Comparison of ENCODE assay signal across 1 cellular context in the genomic region with DNA sequence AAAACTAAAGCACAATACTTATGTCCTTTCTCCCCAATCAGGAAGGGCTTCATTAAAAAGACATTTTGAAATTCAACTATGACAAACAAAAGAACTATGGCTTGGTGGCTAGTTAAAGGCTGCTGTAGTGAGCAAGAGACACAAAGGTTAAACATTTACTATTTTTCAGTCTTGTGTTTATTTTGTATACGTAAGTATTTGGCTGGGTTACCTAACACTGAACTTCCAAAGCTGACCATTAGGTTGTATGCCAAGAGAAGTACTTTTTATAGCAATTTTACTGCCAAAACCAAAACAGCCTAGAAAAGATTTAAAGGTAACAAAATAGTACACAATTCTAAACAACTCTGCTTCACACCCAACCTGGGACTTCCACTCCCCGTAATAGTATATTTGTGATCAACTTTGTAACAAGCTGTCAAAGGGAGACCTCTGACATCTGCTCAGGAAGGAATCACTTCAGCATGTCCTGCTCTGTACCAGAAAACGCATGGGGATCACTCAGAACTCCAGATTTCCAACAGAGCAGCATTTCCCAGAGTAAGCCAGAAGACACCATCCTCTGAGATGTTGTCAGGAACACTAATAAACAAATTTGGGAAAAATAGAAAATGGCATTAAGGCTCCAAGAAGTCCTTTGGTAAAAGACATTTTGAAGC.
A peak's percentile ranks its signal among the peaks of the same experiment; 100 is the strongest.
TF ChIP-seq lines count a peak whose summit lies in the region.
"Not testable (repeated sequence)": the region's sequence is repeated elsewhere in the genome, so short reads cannot be mapped to it uniquely, and the experiment has no call there.

No MANE protein-coding gene starts in this region.

TF ChIP-seq in HepG2, 621 proteins besides CTCF, POLR2A, EP300 and RAD21 (continued from another document):
- TF ChIP-seq, protein P1, sequence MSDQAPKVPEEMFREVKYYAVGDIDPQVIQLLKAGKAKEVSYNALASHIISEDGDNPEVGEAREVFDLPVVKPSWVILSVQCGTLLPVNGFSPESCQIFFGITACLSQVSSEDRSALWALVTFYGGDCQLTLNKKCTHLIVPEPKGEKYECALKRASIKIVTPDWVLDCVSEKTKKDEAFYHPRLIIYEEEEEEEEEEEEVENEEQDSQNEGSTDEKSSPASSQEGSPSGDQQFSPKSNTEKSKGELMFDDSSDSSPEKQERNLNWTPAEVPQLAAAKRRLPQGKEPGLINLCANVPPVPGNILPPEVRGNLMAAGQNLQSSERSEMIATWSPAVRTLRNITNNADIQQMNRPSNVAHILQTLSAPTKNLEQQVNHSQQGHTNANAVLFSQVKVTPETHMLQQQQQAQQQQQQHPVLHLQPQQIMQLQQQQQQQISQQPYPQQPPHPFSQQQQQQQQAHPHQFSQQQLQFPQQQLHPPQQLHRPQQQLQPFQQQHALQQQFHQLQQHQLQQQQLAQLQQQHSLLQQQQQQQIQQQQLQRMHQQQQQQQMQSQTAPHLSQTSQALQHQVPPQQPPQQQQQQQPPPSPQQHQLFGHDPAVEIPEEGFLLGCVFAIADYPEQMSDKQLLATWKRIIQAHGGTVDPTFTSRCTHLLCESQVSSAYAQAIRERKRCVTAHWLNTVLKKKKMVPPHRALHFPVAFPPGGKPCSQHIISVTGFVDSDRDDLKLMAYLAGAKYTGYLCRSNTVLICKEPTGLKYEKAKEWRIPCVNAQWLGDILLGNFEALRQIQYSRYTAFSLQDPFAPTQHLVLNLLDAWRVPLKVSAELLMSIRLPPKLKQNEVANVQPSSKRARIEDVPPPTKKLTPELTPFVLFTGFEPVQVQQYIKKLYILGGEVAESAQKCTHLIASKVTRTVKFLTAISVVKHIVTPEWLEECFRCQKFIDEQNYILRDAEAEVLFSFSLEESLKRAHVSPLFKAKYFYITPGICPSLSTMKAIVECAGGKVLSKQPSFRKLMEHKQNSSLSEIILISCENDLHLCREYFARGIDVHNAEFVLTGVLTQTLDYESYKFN (CRISPR knock-in tag; conservative IDR thresholded peaks at IDR 0.05): peak; percentile 80
- TF ChIP-seq GATAD2A (CRISPR knock-in tag; IDR thresholded peaks at IDR 0.05) (peak; percentile 62), CEBPG (CRISPR knock-in tag; IDR thresholded peaks at IDR 0.05) (peak; percentile 66), RXRB (CRISPR knock-in tag; IDR thresholded peaks at IDR 0.05; ENCODE audit: borderline replicate concordance) (peak; percentile 38; the same call in 1 of the 2 replicates), CREB1 (IDR thresholded peaks at IDR 0.05) (peak; percentile 35; the same call in 1 of the 2 replicates), CREB1 (CRISPR knock-in tag; IDR thresholded peaks at IDR 0.05) (peak; percentile 44; the same call in 1 of the 2 replicates), THAP11 (CRISPR knock-in tag; IDR thresholded peaks at IDR 0.05) (0 out of 2 replicates have a peak, but pooled peaks have one; percentile 20), NR2F6 (IDR thresholded peaks at IDR 0.05) (0 out of 2 replicates have a peak, but pooled peaks have one; percentile 27), FOXA3 (CRISPR knock-in tag; IDR thresholded peaks at IDR 0.05) (peak; percentile 76), FOXP1 (CRISPR knock-in tag; IDR thresholded peaks at IDR 0.05) (peak; percentile 56; the same call in 1 of the 2 replicates), SOX13 (CRISPR knock-in tag; conservative IDR thresholded peaks at IDR 0.05 in 1 of 2, IDR thresholded peaks at IDR 0.05 in 1 of 2) (peak in 1 of 2 experiments; percentile 39; a peak in 1 of 4 replicates), KDM6A (CRISPR knock-in tag; IDR thresholded peaks at IDR 0.05; ENCODE audit: low read depth) (peak; percentile 28; the same call in 1 of the 2 replicates), FOXJ3 (CRISPR knock-in tag; IDR thresholded peaks at IDR 0.05; ENCODE audit: borderline replicate concordance) (0 out of 2 replicates have a peak, but pooled peaks have one; percentile 21), SKI (IDR thresholded peaks at IDR 0.05; ENCODE audit: partially characterized antibody) (peak; percentile 12), KAT8 (CRISPR knock-in tag; IDR thresholded peaks at IDR 0.05) (peak; percentile 34; the same call in 1 of the 2 replicates), ZNF644 (CRISPR knock-in tag; IDR thresholded peaks at IDR 0.05; ENCODE audit: low read depth) (0 out of 2 replicates have a peak, but pooled peaks have one; percentile 67), RARA (CRISPR knock-in tag; IDR thresholded peaks at IDR 0.05) (peak; percentile 44; the same call in 1 of the 2 replicates)
- TF ChIP-seq NR2F6 (CRISPR knock-in tag; IDR thresholded peaks at IDR 0.05); FOXP1 (IDR thresholded peaks at IDR 0.05); SOX13 (IDR thresholded peaks at IDR 0.05): not testable (repeated sequence)
- TF ChIP-seq, protein P2, sequence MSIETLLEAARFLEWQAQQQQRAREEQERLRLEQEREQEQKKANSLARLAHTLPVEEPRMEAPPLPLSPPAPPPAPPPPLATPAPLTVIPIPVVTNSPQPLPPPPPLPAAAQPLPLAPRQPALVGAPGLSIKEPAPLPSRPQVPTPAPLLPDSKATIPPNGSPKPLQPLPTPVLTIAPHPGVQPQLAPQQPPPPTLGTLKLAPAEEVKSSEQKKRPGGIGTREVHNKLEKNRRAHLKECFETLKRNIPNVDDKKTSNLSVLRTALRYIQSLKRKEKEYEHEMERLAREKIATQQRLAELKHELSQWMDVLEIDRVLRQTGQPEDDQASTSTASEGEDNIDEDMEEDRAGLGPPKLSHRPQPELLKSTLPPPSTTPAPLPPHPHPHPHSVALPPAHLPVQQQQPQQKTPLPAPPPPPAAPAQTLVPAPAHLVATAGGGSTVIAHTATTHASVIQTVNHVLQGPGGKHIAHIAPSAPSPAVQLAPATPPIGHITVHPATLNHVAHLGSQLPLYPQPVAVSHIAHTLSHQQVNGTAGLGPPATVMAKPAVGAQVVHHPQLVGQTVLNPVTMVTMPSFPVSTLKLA (IDR thresholded peaks at IDR 0.05): 0 out of 2 replicates have a peak, but pooled peaks have one; percentile 3
